ENCODE assay signal across 11 cellular contexts in genomic region chr3:12964713-12965612, GRCh38.
DNase-seq lines count a peak whose midpoint lies in the region; ATAC-seq and TF ChIP-seq lines count a peak whose summit lies in the region.
"Had no signal": no experiment of that assay in that cellular context is flagged by ENCODE, and none has a peak within 500 bp of the region (broad histone marks: within the 10 kb centered on the region; RNA-seq: fewer than 3 reads in every experiment).

No MANE protein-coding gene starts in this region.

- POLR2A ChIA-PET in activated CD4-positive, alpha-beta T cell treated with anti-CD3 and anti-CD28 coated beads, Interleukin-2, amount 10 ng/mL, durations not matched to agents 7 days and 5 days (lab: Charles Lee) = no interaction called here

- TF ChIP-seq CTCF in ascending aorta (IDR thresholded peaks at IDR 0.05) = no peak
- TF ChIP-seq CTCF in transverse colon (IDR thresholded peaks at IDR 0.05) = no peak

- H3K27me3 Mint-ChIP-seq in activated CD4-positive, alpha-beta T cell treated with anti-CD3 and anti-CD28 coated beads, Interleukin-2, amount 10 ng/mL, durations not matched to agents 7 days and 5 days = no peaks in the 10 kb centered on the region
- peaks cover 3% of the 10 kb centered on the region for H3K27me3 Mint-ChIP-seq in activated CD4-positive, alpha-beta T cell treated with anti-CD3 and anti-CD28 coated beads, Interleukin-2, amount 10 ng/mL, durations not matched to agents 24 days and 14 days
- H3K27me3 Mint-ChIP-seq in memory B cell = no peaks in the 10 kb centered on the region

- H3K4me3 Mint-ChIP-seq in activated CD4-positive, alpha-beta T cell treated with anti-CD3 and anti-CD28 coated beads, Interleukin-2, amount 10 ng/mL, durations not matched to agents 7 days and 5 days = no peak overlapping the region
- no peak overlapping the region for H3K4me3 Mint-ChIP-seq in activated CD4-positive, alpha-beta T cell treated with anti-CD3 and anti-CD28 coated beads, Interleukin-2, amount 10 ng/mL, durations not matched to agents 24 days and 14 days
- H3K4me3 Mint-ChIP-seq in memory B cell = peak overlapping the region; percentile 80

- WGBS in transverse colon (ENCODE audit: low coverage in 1 of 2), 2 donors = 56% methylated on average over 11 of the region's 11 CpGs; no CpG with 5 or more reads in 1 of the 2 donors

- no peaks in the 10 kb centered on the region for H3K9me3 Mint-ChIP-seq in activated CD4-positive, alpha-beta T cell treated with anti-CD3 and anti-CD28 coated beads, Interleukin-2, amount 10 ng/mL, durations not matched to agents 7 days and 5 days
- H3K9me3 Mint-ChIP-seq in activated CD4-positive, alpha-beta T cell treated with anti-CD3 and anti-CD28 coated beads, Interleukin-2, amount 10 ng/mL, durations not matched to agents 24 days and 14 days = no peaks in the 10 kb centered on the region
- H3K9me3 Mint-ChIP-seq in memory B cell = no peaks in the 10 kb centered on the region

- H3K4me1 ChIP-seq in ascending aorta (peaks cover 36 to 66% of the 10 kb centered on the region in 2 donors), transverse colon (peaks cover 28 to 76% (median 57%) of the 10 kb centered on the region in 4 donors)

- H3K27me3 ChIP-seq in ascending aorta = no peaks in the 10 kb centered on the region
- no peaks in the 10 kb centered on the region for H3K27me3 ChIP-seq in transverse colon

- no peak for TF ChIP-seq POLR2A in transverse colon (IDR thresholded peaks at IDR 0.05)

- no peak for ATAC-seq in memory B cell (ENCODE audit: low read depth)

- H3K36me3 Mint-ChIP-seq in activated CD4-positive, alpha-beta T cell treated with anti-CD3 and anti-CD28 coated beads, Interleukin-2, amount 10 ng/mL, durations not matched to agents 7 days and 5 days (ENCODE audit: low read depth) = peaks cover 21% of the 10 kb centered on the region
- peaks cover 10% of the 10 kb centered on the region for H3K36me3 Mint-ChIP-seq in activated CD4-positive, alpha-beta T cell treated with anti-CD3 and anti-CD28 coated beads, Interleukin-2, amount 10 ng/mL, durations not matched to agents 24 days and 14 days (ENCODE audit: low read depth)
- peaks cover 8% of the 10 kb centered on the region for H3K36me3 Mint-ChIP-seq in memory B cell

- H3K27ac ChIP-seq in ascending aorta = peak overlapping the region; percentile 90 to 92
- peak overlapping the region; percentile 36 to 78 (median 52) for H3K27ac ChIP-seq in transverse colon
- H3K27ac ChIP-seq: KMS-11 had no signal

- CTCF ChIA-PET in activated CD4-positive, alpha-beta T cell treated with anti-CD3 and anti-CD28 coated beads, Interleukin-2, amount 10 ng/mL, durations not matched to agents 7 days and 5 days (lab: Charles Lee) = interaction anchor here (0.7 to 2.4 kb wide), 9 partner anchors 11 to 292 kb away, joined by 3 to 13 read pairs (median 3); partner anchors contain the start of gene RPL32

- H3K36me3 ChIP-seq in ascending aorta (no peaks in the 10 kb centered on the region), transverse colon (no peaks in the 10 kb centered on the region)

- peaks cover 79% of the 10 kb centered on the region for H3K4me1 Mint-ChIP-seq in activated CD4-positive, alpha-beta T cell treated with anti-CD3 and anti-CD28 coated beads, Interleukin-2, amount 10 ng/mL, durations not matched to agents 7 days and 5 days
- H3K4me1 Mint-ChIP-seq in activated CD4-positive, alpha-beta T cell treated with anti-CD3 and anti-CD28 coated beads, Interleukin-2, amount 10 ng/mL, durations not matched to agents 24 days and 14 days = peaks cover 54% of the 10 kb centered on the region
- peaks cover 74% of the 10 kb centered on the region for H3K4me1 Mint-ChIP-seq in memory B cell

- in situ Hi-C loops in transverse colon (cut with MboI; ENCODE audit: low pct_ligation_motif_present in 1 of 4, low pct_unique_long_range_greater_than_20kb in 1 of 4, low sequenced_read_pairs in 3 of 4) = no loop called here

- TF ChIP-seq EP300 in transverse colon (IDR thresholded peaks at IDR 0.05; ENCODE audit: low read depth) = no peak

- H3K9me3 ChIP-seq in ascending aorta (no peaks in the 10 kb centered on the region), transverse colon (no peaks in the 10 kb centered on the region)

- H3K27ac Mint-ChIP-seq in activated CD4-positive, alpha-beta T cell treated with anti-CD3 and anti-CD28 coated beads, Interleukin-2, amount 10 ng/mL, durations not matched to agents 7 days and 5 days = peak overlapping the region; percentile 19
- no peak overlapping the region for H3K27ac Mint-ChIP-seq in activated CD4-positive, alpha-beta T cell treated with anti-CD3 and anti-CD28 coated beads, Interleukin-2, amount 10 ng/mL, durations not matched to agents 24 days and 14 days
- H3K27ac Mint-ChIP-seq in memory B cell = no peak overlapping the region

- peak overlapping the region in 1 of 2 donors; percentile 89 for H3K4me3 ChIP-seq in ascending aorta
- H3K4me3 ChIP-seq in transverse colon = no peak overlapping the region

- intact Hi-C loops in activated CD4-positive, alpha-beta T cell treated with anti-CD3 and anti-CD28 coated beads, Interleukin-2, amount 10 ng/mL, durations not matched to agents 24 days and 14 days (cut with micrococcal nuclease) = no loop called here
- intact Hi-C loops in ascending aorta (cut with DNase I) (no loop called here), transverse colon (cut with DNase I; ENCODE audit: low total_unique reads) (no loop called here)

- DNase-seq in activated CD4-positive, alpha-beta T cell treated with anti-CD3 and anti-CD28 coated beads, Interleukin-2, amount 10 ng/mL, durations not matched to agents 7 days and 5 days = no peak
- DNase-seq in activated CD4-positive, alpha-beta T cell treated with anti-CD3 and anti-CD28 coated beads, Interleukin-2, amount 10 ng/mL, durations not matched to agents 24 days and 14 days = no peak
- DNase-seq in ascending aorta (ENCODE audit: low spot score in 2 of 2) (no peak), memory B cell (ENCODE audit: low spot score in 2 of 2) (no peak), transverse colon (no peak), NCI-H446 treated with DMSO at 0.1 percent for 48 hours (lab: John Stamatoyannopoulos, UW) (no peak), putamen (ENCODE audit: low spot score) (no peak)
- no peak for DNase-seq in stimulated activated CD8-positive, alpha-beta memory T cell treated with anti-CD3 and anti-CD28 coated beads, Interleukin-4, amount 100 ng/mL, for 48 hours
- DNase-seq: activated CD8-positive, alpha-beta memory T cell treated with anti-CD3 and anti-CD28 coated beads for 24 hours; central memory CD4-positive, alpha-beta T cell had no signal
